In the genomic region with DNA sequence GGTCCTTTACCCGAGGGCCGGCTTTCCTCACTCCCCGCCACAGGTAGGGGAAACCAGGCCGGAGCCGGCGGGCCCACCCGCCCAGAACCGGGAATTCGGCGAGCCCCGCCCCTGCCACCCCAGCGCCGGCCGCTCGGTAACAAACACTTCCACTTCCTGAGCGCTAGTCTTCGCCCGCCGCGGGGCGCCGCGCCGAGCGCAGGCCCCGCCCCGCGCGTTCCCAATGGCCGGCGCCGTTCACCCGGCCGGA, we compare ENCODE assay signal across 8 cellular contexts. TPM values are rescaled to one million over a fixed set of nuclear protein-coding genes. Genes with fewer than 3 reads are reported as not detected.
DNase-seq lines count a peak whose midpoint lies in the region; ATAC-seq, FAIRE-seq and TF ChIP-seq lines count a peak whose summit lies in the region.

No MANE protein-coding gene starts in this region.

- H3K27me3 ChIP-seq in CD4-positive, alpha-beta memory T cell (ENCODE audit: insufficient read depth, low read length), result no peaks in the 10 kb centered on the region
- no peaks in the 10 kb centered on the region for H3K27me3 ChIP-seq in bronchial epithelial cell (ENCODE audit: control insufficient read depth, insufficient read depth, low read length)

- H3K36me3 Mint-ChIP-seq in CD4-positive, alpha-beta memory T cell, result peaks cover 24 to 36% of the 10 kb centered on the region in 2 donors
- peaks cover 10% of the 10 kb centered on the region for H3K36me3 Mint-ChIP-seq in nephron progenitor cell (ENCODE audit: low read depth)

- H3K4me3 ChIP-seq in CD4-positive, alpha-beta memory T cell (ENCODE audit: low read length in 2 of 2), result peak overlapping the region; percentile 6 to 92
- peak overlapping the region; percentile 100 for H3K4me3 ChIP-seq in bronchial epithelial cell (ENCODE audit: low read depth, low read length)

- H3K4me1 ChIP-seq in CD4-positive, alpha-beta memory T cell (ENCODE audit: insufficient read depth, low read length), result peaks cover 73% of the 10 kb centered on the region

- H3K36me3 ChIP-seq in CD4-positive, alpha-beta memory T cell (ENCODE audit: insufficient read depth, low read length), result no peaks in the 10 kb centered on the region
- peaks cover 10% of the 10 kb centered on the region for H3K36me3 ChIP-seq in bronchial epithelial cell (ENCODE audit: control insufficient read depth, insufficient read depth, low read length)

- H3K4me1 Mint-ChIP-seq in CD4-positive, alpha-beta memory T cell, result peaks cover 44 to 81% (median 61%) of the 10 kb centered on the region in 4 donors
- peaks cover 83% of the 10 kb centered on the region for H3K4me1 Mint-ChIP-seq in nephron progenitor cell

- CTCF ChIA-PET in CD4-positive, alpha-beta memory T cell (lab: Charles Lee; ENCODE audit: partially characterized antibody), result interaction anchor here (4.5 to 4.6 kb wide), 5 partner anchors 8 to 115 kb away, joined by 59 to 144 read pairs (median 77); a partner anchor contains a TSS

- H3K4me3 Mint-ChIP-seq in CD4-positive, alpha-beta memory T cell, result peak overlapping the region; percentile 71 to 99 (median 82)
- peak overlapping the region; percentile 59 for H3K4me3 Mint-ChIP-seq in nephron progenitor cell

- H3K27ac Mint-ChIP-seq in CD4-positive, alpha-beta memory T cell, result peak overlapping the region in 3 of 7 donors; percentile 35 to 88 (median 36)
- no peak overlapping the region for H3K27ac Mint-ChIP-seq in nephron progenitor cell

- H3K27me3 Mint-ChIP-seq in CD4-positive, alpha-beta memory T cell, result no peaks in the 10 kb centered on the region
- H3K27me3 Mint-ChIP-seq in nephron progenitor cell (ENCODE audit: low read depth, poor library complexity), result peaks cover 6% of the 10 kb centered on the region

- FAIRE-seq in bronchial epithelial cell (lab: Jason Lieb, UNC), result no peak

- peak overlapping the region; percentile 80 for H3K27ac ChIP-seq in CD4-positive, alpha-beta memory T cell (ENCODE audit: low read depth, low read length)

- intact Hi-C loops in CD4-positive, alpha-beta memory T cell (cut with micrococcal nuclease), result loop anchor here (1.0 kb wide), 3 partner anchors 22 to 125 kb away; a partner anchor contains a TSS

- H3K9me3 Mint-ChIP-seq in CD4-positive, alpha-beta memory T cell, result no peaks in the 10 kb centered on the region
- no peaks in the 10 kb centered on the region for H3K9me3 Mint-ChIP-seq in nephron progenitor cell

- POLR2A ChIA-PET in CD4-positive, alpha-beta memory T cell (lab: Charles Lee; ENCODE audit: partially characterized antibody), result interaction anchor here (1.3 to 20.4 kb wide), 5 partner anchors 11 to 124 kb away, joined by 3 to 489 read pairs (median 166); a partner anchor contains a TSS

- no peak for TF ChIP-seq CTCF in bronchial epithelial cell (IDR thresholded peaks at IDR 0.05; ENCODE audit: insufficient read depth, low read length, severe bottlenecking)
- TF ChIP-seq CTCF in nephron progenitor cell (IDR thresholded peaks at IDR 0.05), result no peak

- peak in 1 of 5 donors; percentile 88 for DNase-seq in CD4-positive, alpha-beta memory T cell
- DNase-seq in bronchial epithelial cell (ENCODE audit: low read depth) (peak; percentile 83), nephron progenitor cell (no peak), globus pallidus (ENCODE audit: low spot score) (no peak)
- DNase-seq in activated CD8-positive, alpha-beta memory T cell treated with anti-CD3 and anti-CD28 coated beads, Interleukin-2, amount 50 U/mL, for 4 hours, result no peak

- no peaks in the 10 kb centered on the region for H3K9me3 ChIP-seq in CD4-positive, alpha-beta memory T cell (ENCODE audit: control insufficient read depth in 1 of 2, low read length in 2 of 2)

- ATAC-seq in HG03565 (IDR thresholded peaks at IDR 0.05; ENCODE audit: unreplicated experiment) (peak; percentile 78), GM21367 (IDR thresholded peaks at IDR 0.05; ENCODE audit: unreplicated experiment) (no peak), HG02571 (IDR thresholded peaks at IDR 0.05; ENCODE audit: unreplicated experiment) (no peak)

RNA-seq across cellular contexts. Expression of a gene that starts 0.2 kb away (rescaled TPM):
- 100 to 1,000 TPM; 202 to 209 TPM for total RNA-seq in CD4-positive, alpha-beta memory T cell
- 100 to 1,000 TPM; 324 to 448 TPM for polyA plus RNA-seq in CD4-positive, alpha-beta memory T cell
- total RNA-seq in bronchial epithelial cell, result 35.3 and 55.8 TPM in 2 replicates

RNA-seq across cellular contexts. Expression of a gene that starts 11.1 kb away (rescaled TPM):
- 10 to 100 TPM; 23.2 to 25.9 TPM for total RNA-seq in CD4-positive, alpha-beta memory T cell
- polyA plus RNA-seq in CD4-positive, alpha-beta memory T cell, result 10 to 100 TPM; 47.8 to 52.3 TPM
- total RNA-seq in bronchial epithelial cell, result under 0.01 and 0.38 TPM in 2 replicates

RNA-seq across cellular contexts. Expression of a gene that starts 27.9 kb away (rescaled TPM):
- 10 to 100 TPM; 60.0 to 70.3 TPM for total RNA-seq in CD4-positive, alpha-beta memory T cell
- polyA plus RNA-seq in CD4-positive, alpha-beta memory T cell, result 10 to 100 TPM; 11.9 to 19.1 TPM
- total RNA-seq in bronchial epithelial cell, result 35.8 and 64.5 TPM in 2 replicates

RNA-seq across cellular contexts. Expression of a gene that starts 35.5 kb away (rescaled TPM):
- under 1 TPM in 1 of 2 experiments, not detected in 1; 0.23 TPM for total RNA-seq in CD4-positive, alpha-beta memory T cell
- not detected for polyA plus RNA-seq in CD4-positive, alpha-beta memory T cell
- not detected in 2 replicates for total RNA-seq in bronchial epithelial cell

Comparison
In these comparisons a context has a peak if more than half of its experiments do, and no peak if none do; other contexts are left out.
1. RNA of a gene that starts 11.1 kb away (total RNA-seq): 23.2 to 25.9 TPM in CD4-positive, alpha-beta memory T cell; under 0.01 to 0.38 TPM in bronchial epithelial cell; every median in the first group is over 10 times any median in the second.